In the genomic region with DNA sequence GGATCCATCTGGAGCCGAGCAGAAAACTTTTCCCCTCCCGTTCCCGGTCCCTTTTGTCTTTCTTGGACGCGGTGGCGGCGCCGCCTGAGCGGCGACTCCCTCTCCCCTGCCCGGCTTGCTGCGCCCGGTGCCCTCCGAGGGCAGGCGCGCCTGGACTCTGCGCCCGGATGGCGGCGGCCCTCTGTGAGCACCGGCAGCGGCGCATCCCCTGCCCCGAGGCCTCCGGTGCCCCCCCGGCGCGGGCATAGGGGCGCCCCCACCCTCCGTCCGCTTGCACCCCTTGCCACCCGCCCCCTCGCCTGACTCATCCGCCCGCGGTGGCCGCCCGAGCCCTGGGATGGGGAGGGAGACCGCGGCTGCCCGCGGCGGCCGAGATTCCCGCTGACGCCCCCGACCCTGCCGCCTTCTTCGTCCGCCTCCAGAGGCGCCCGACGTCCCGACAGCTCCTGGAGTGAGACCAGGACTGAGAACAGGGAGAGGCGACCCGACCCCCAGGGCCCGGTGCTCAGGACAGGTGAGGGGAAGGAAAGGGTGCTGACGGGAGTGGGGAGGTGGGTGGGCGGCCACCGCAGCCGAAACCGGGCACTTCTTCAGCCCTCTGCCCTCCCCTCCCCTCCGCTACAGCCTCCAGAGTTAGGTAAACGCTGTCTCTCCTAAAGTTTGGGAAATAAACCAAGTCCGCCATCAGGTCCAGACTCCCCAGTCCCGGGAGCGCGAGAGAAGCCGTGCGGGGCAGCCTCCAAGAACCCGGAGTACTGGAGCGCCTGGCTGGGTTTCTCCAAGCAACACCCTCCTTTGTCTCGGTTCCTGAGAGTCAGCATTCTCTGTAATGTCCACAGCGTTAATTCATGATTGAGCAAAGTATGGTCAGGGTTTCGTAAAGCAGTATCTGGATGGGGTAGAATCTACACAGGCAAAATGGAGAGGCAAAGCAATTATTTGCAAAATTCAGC, we compare ENCODE assay signal across 8 cellular contexts. TPM values are rescaled to one million over a fixed set of nuclear protein-coding genes. Genes with fewer than 3 reads are reported as not detected.
DNase-seq lines count a peak whose midpoint lies in the region; ATAC-seq lines count a peak whose summit lies in the region.

A gene (plus strand): TSS at position 7 of the 953 bp plus-strand sequence. CDS start 74,406 bp downstream, outside the sequence.

- H3K27ac ChIP-seq in esophagus (ENCODE audit: low read depth in 2 of 2, low read length in 1 of 2) (peak within 1 kb of the TSS in 1 of 2 donors; percentile 47), stomach smooth muscle (ENCODE audit: low read length) (no peak within 1 kb of the TSS)

- peak; percentile 40 for DNase-seq in HS-27A (ENCODE audit: low read depth)
- DNase-seq in activated CD8-positive, alpha-beta T cell treated with anti-CD3 and anti-CD28 coated beads, Interleukin-2, amount 10 ng/mL, durations not matched to agents 7 days and 5 days: no peak
- peak; percentile 13 for DNase-seq in mucosa of gallbladder (ENCODE audit: low spot score)
- DNase-seq in NCI-H510A treated with DMSO at 0.1 percent for 48 hours (lab: John Stamatoyannopoulos, UW): no peak

- peak within 1 kb of the TSS; percentile 51 to 61 for H3K4me3 ChIP-seq in esophagus (ENCODE audit: low read depth in 1 of 2, low read length in 2 of 2)
- H3K4me3 ChIP-seq in stomach smooth muscle (ENCODE audit: low read length in 2 of 2): peak within 1 kb of the TSS; percentile 58 to 74

- ATAC-seq in GM18502 (IDR thresholded peaks at IDR 0.05; ENCODE audit: poor library complexity, unreplicated experiment): peak; percentile 18
- ATAC-seq in activated CD8-positive, alpha-beta T cell treated with anti-CD3 and anti-CD28 coated beads, Interleukin-2, amount 10 ng/mL, durations not matched to agents 7 days and 5 days: peak; percentile 78
- ATAC-seq in GM21786 (IDR thresholded peaks at IDR 0.05; ENCODE audit: unreplicated experiment): no peak

- peaks cover 39% of the 10 kb centered on the region for H3K27me3 Mint-ChIP-seq in activated CD8-positive, alpha-beta T cell treated with anti-CD3 and anti-CD28 coated beads, Interleukin-2, amount 10 ng/mL, durations not matched to agents 7 days and 5 days (ENCODE audit: low read depth)

- no peak within 1 kb of the TSS for H3K9ac ChIP-seq in stomach smooth muscle (ENCODE audit: low read length in 2 of 2)

- 1 to 2% methylated on average over 55 to 75 of the region's 75 CpGs for WGBS in esophagus, 2 donors

- no peaks in the 10 kb centered on the region for H3K27me3 ChIP-seq in esophagus (ENCODE audit: control insufficient read depth in 1 of 2, insufficient read depth in 2 of 2, low read length in 2 of 2)
- H3K27me3 ChIP-seq in stomach smooth muscle (ENCODE audit: control insufficient read depth in 1 of 2, insufficient read depth in 2 of 2, low read length in 2 of 2): peaks cover 16 to 23% of the 10 kb centered on the region in 2 donors

- H3K36me3 ChIP-seq in esophagus (ENCODE audit: control insufficient read depth in 2 of 2, insufficient read depth in 2 of 2, low read length in 1 of 2): no peaks in the 10 kb centered on the region
- no peaks in the 10 kb centered on the region for H3K36me3 ChIP-seq in stomach smooth muscle (ENCODE audit: control insufficient read depth in 2 of 2, insufficient read depth in 2 of 2, low read length in 2 of 2)

- POLR2A ChIA-PET in activated CD8-positive, alpha-beta T cell treated with anti-CD3 and anti-CD28 coated beads, Interleukin-2, amount 10 ng/mL, durations not matched to agents 7 days and 5 days (lab: Charles Lee): no interaction called here

- CTCF ChIA-PET in activated CD8-positive, alpha-beta T cell treated with anti-CD3 and anti-CD28 coated beads, Interleukin-2, amount 10 ng/mL, durations not matched to agents 7 days and 5 days (lab: Charles Lee): interaction anchor here (0.9 to 1.2 kb wide), 6 partner anchors 14 to 332 kb away, joined by 3 to 11 read pairs (median 3); no protein-coding TSS in a partner anchor

- H3K4me1 ChIP-seq in esophagus (ENCODE audit: control insufficient read depth in 2 of 2, insufficient read depth in 2 of 2, low read length in 1 of 2): peaks cover 4 to 10% of the 10 kb centered on the region in 2 donors
- H3K4me1 ChIP-seq in stomach smooth muscle (ENCODE audit: control insufficient read depth, insufficient read depth, low read length): peaks cover 6% of the 10 kb centered on the region

- no peak within 1 kb of the TSS for H3K27ac Mint-ChIP-seq in activated CD8-positive, alpha-beta T cell treated with anti-CD3 and anti-CD28 coated beads, Interleukin-2, amount 10 ng/mL, durations not matched to agents 7 days and 5 days

- H3K9me3 ChIP-seq in esophagus (ENCODE audit: control insufficient read depth in 2 of 2, insufficient read depth in 1 of 2, low read depth in 1 of 2, low read length in 1 of 2): no peaks in the 10 kb centered on the region
- H3K9me3 ChIP-seq in stomach smooth muscle (ENCODE audit: control insufficient read depth in 2 of 2, low read length in 2 of 2): no peaks in the 10 kb centered on the region

- peak within 1 kb of the TSS; percentile 71 for H3K4me3 Mint-ChIP-seq in activated CD8-positive, alpha-beta T cell treated with anti-CD3 and anti-CD28 coated beads, Interleukin-2, amount 10 ng/mL, durations not matched to agents 7 days and 5 days

- peaks cover 18% of the 10 kb centered on the region for H3K4me1 Mint-ChIP-seq in activated CD8-positive, alpha-beta T cell treated with anti-CD3 and anti-CD28 coated beads, Interleukin-2, amount 10 ng/mL, durations not matched to agents 7 days and 5 days (ENCODE audit: low read depth)

- H3K9me3 Mint-ChIP-seq in activated CD8-positive, alpha-beta T cell treated with anti-CD3 and anti-CD28 coated beads, Interleukin-2, amount 10 ng/mL, durations not matched to agents 7 days and 5 days (ENCODE audit: insufficient read depth): no peaks in the 10 kb centered on the region

- peaks cover 5% of the 10 kb centered on the region for H3K36me3 Mint-ChIP-seq in activated CD8-positive, alpha-beta T cell treated with anti-CD3 and anti-CD28 coated beads, Interleukin-2, amount 10 ng/mL, durations not matched to agents 7 days and 5 days (ENCODE audit: low read depth)

RNA-seq across cellular contexts. Expression of the gene that starts here (rescaled TPM):
- total RNA-seq in activated CD8-positive, alpha-beta T cell treated with anti-CD3 and anti-CD28 coated beads, Interleukin-2, amount 10 ng/mL, durations not matched to agents 7 days and 5 days: 1 to 10 TPM; 2.6 to 2.7 TPM
- under 1 TPM; 0.10 to 0.27 TPM for polyA plus RNA-seq in esophagus
- total RNA-seq in mucosa of gallbladder: 1.9 TPM

Comparison
In these comparisons a context has a peak if more than half of its experiments do, and no peak if none do; other contexts are left out.
1. DNase-seq: peak in HS-27A (single experiment) and mucosa of gallbladder (single experiment); none in activated CD8-positive, alpha-beta T cell treated with anti-CD3 and anti-CD28 coated beads, Interleukin-2, amount 10 ng/mL, durations not matched to agents 7 days and 5 days (single experiment) and NCI-H510A treated with DMSO at 0.1 percent for 48 hours (single experiment).